In the genomic region with DNA sequence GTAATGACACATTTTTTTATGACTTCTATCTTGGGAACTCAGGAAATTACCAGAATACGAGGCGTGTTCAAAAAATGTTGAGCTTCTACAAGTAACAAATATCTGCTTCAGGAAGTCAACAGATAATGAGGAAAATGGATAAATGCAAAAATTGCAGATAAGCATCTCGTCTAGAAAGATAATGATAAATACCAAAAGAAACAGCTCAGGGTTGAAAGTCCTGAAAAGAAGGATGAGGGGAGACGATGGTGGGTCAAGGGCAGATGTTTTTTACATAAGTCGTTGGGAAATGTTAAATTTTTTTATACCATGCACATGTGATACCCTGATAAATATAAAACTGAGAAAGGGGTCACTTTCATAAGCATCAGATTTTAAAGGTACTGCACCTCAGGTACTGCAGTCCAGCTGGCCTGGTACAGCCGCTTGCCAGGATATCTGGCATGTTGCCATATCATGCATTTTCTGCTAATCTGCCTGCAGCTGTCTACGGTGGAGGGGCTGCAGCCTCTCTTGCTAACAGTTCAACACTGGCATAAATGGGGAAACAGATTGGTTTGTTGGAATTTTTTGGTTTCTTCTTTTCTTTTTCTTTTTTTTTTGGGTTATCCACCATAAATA, we compare ENCODE assay signal across 16 cellular contexts.
A peak's percentile ranks its signal among the peaks of the same experiment; 100 is the strongest.
DNase-seq lines count a peak whose midpoint lies in the region; ATAC-seq and TF ChIP-seq lines count a peak whose summit lies in the region.
"Had no signal": no experiment of that assay in that cellular context is flagged by ENCODE, and none has a peak within 500 bp of the region (broad histone marks: within the 10 kb centered on the region; RNA-seq: fewer than 3 reads in every experiment).

No MANE protein-coding gene starts in this region.

- H3K36me3 Mint-ChIP-seq in CD8-positive, alpha-beta T cell, result no peaks in the 10 kb centered on the region
- H3K36me3 Mint-ChIP-seq in activated T-cell treated with anti-CD3 and anti-CD28 coated beads, Interleukin-2, amount 50 U/mL, for 24 hours (ENCODE audit: low read depth), result no peaks in the 10 kb centered on the region

- H3K9me3 ChIP-seq in BE2C, result peaks cover 6% of the 10 kb centered on the region; the same call in 1 of the 2 replicates
- H3K9me3 ChIP-seq in CD8-positive, alpha-beta T cell (ENCODE audit: low read length), result no peaks in the 10 kb centered on the region
- H3K9me3 ChIP-seq: MG63, neutrophil, suprapubic skin had no signal

- POLR2A ChIA-PET in CD8-positive, alpha-beta T cell (lab: Charles Lee), result no interaction called here

- H3K27ac ChIP-seq in CD8-positive, alpha-beta T cell (ENCODE audit: low read depth, low read length), result no peak overlapping the region
- H3K27ac ChIP-seq: hepatocyte, neutrophil, suprapubic skin had no signal

- no peak overlapping the region for H3K4me3 Mint-ChIP-seq in CD8-positive, alpha-beta T cell
- H3K4me3 Mint-ChIP-seq in activated T-cell treated with anti-CD3 and anti-CD28 coated beads, Interleukin-2, amount 50 U/mL, for 24 hours, result no peak overlapping the region
- H3K4me3 Mint-ChIP-seq: activated naive CD8-positive, alpha-beta T cell; CD4-positive, alpha-beta T cell; T-helper 2 cell treated with Interferon-gamma antibody and Interleukin-4, amounts not matched to agents 5 μg/mL and 100 μg/mL, for 36 hours had no signal

- no peak; the same call in 2 of the 3 replicates for ATAC-seq in SK-N-SH treated with all-trans-retinoic acid at 6 μM for 48 hours
- ATAC-seq in CD8-positive, alpha-beta T cell, result no peak
- ATAC-seq in GM21360 (IDR thresholded peaks at IDR 0.05; ENCODE audit: unreplicated experiment), result no peak

- H3K27me3 Mint-ChIP-seq in CD8-positive, alpha-beta T cell (ENCODE audit: low read depth), result peaks cover 2% of the 10 kb centered on the region
- peaks cover 8% of the 10 kb centered on the region for H3K27me3 Mint-ChIP-seq in activated T-cell treated with anti-CD3 and anti-CD28 coated beads, Interleukin-2, amount 50 U/mL, for 24 hours
- H3K27me3 Mint-ChIP-seq: activated naive CD8-positive, alpha-beta T cell; CD4-positive, alpha-beta T cell had no signal

- peaks cover 17% of the 10 kb centered on the region for H3K4me1 ChIP-seq in BE2C
- no peaks in the 10 kb centered on the region for H3K4me1 ChIP-seq in CD8-positive, alpha-beta T cell (ENCODE audit: insufficient read depth, low read length)
- H3K4me1 ChIP-seq: suprapubic skin had no signal

- intact Hi-C loops in CD8-positive, alpha-beta T cell (cut with DNase I, micrococcal nuclease), result no loop called here

- no peak for TF ChIP-seq CTCF in BE2C (IDR thresholded peaks at IDR 0.05; ENCODE audit: low read depth, low read length)
- no peak for TF ChIP-seq CTCF in CD8-positive, alpha-beta T cell (IDR thresholded peaks at IDR 0.05)

- no peaks in the 10 kb centered on the region for H3K36me3 ChIP-seq in BE2C
- H3K36me3 ChIP-seq in CD8-positive, alpha-beta T cell (ENCODE audit: insufficient read depth, low read length), result no peaks in the 10 kb centered on the region
- H3K36me3 ChIP-seq: MG63, neutrophil, suprapubic skin had no signal

- peak overlapping the region; percentile 34 for H3K4me3 ChIP-seq in BE2C (ENCODE audit: low read depth, low read length)
- H3K4me3 ChIP-seq in CD8-positive, alpha-beta T cell (ENCODE audit: low read depth, low read length), result no peak overlapping the region
- H3K4me3 ChIP-seq: hepatocyte, MG63, suprapubic skin had no signal

- no peak overlapping the region for H3K27ac Mint-ChIP-seq in CD8-positive, alpha-beta T cell
- no peak overlapping the region for H3K27ac Mint-ChIP-seq in activated T-cell treated with anti-CD3 and anti-CD28 coated beads, Interleukin-2, amount 50 U/mL, for 24 hours
- H3K27ac Mint-ChIP-seq: activated naive CD8-positive, alpha-beta T cell; CD4-positive, alpha-beta T cell; T-helper 2 cell treated with Interferon-gamma antibody and Interleukin-4, amounts not matched to agents 5 μg/mL and 100 μg/mL, for 36 hours had no signal

- no peaks in the 10 kb centered on the region for H3K4me1 Mint-ChIP-seq in CD8-positive, alpha-beta T cell (ENCODE audit: low read depth)
- H3K4me1 Mint-ChIP-seq in activated T-cell treated with anti-CD3 and anti-CD28 coated beads, Interleukin-2, amount 50 U/mL, for 24 hours (ENCODE audit: low read depth), result no peaks in the 10 kb centered on the region

- H3K9me3 Mint-ChIP-seq in CD8-positive, alpha-beta T cell, result no peaks in the 10 kb centered on the region
- H3K9me3 Mint-ChIP-seq in activated T-cell treated with anti-CD3 and anti-CD28 coated beads, Interleukin-2, amount 50 U/mL, for 24 hours, result no peaks in the 10 kb centered on the region
- H3K9me3 Mint-ChIP-seq: CD4-positive, alpha-beta T cell had no signal

- H3K27me3 ChIP-seq in BE2C, result no peaks in the 10 kb centered on the region
- H3K27me3 ChIP-seq in CD8-positive, alpha-beta T cell (ENCODE audit: insufficient read depth, low read length), result no peaks in the 10 kb centered on the region
- H3K27me3 ChIP-seq: hepatocyte, MG63, neutrophil, suprapubic skin had no signal

- DNase-seq in BE2C, result peak; percentile 83
- DNase-seq in NCI-H1092 (lab: John Stamatoyannopoulos, UW), result peak; percentile 48
- peak; percentile 76 for DNase-seq in NCI-H345 (lab: John Stamatoyannopoulos, UW)
- no peak for DNase-seq in CD8-positive, alpha-beta T cell
- DNase-seq in activated T-cell treated with anti-CD3 and anti-CD28 coated beads, Interleukin-2, amount 50 U/mL, for 24 hours, result no peak
- DNase-seq in stimulated activated naive CD4-positive, alpha-beta T cell treated with Interleukin-2 at 50 U/mL for 16 hours (lab: John Stamatoyannopoulos, UW), result no peak
- DNase-seq: CD4-positive, alpha-beta T cell; IMR-90; MG63 had no signal

- CTCF ChIA-PET in CD8-positive, alpha-beta T cell (lab: Charles Lee), result no interaction called here

TF ChIP-seq in SK-N-SH treated with all-trans-retinoic acid at 6 μM for 48 hours, 23 proteins besides CTCF, POLR2A, EP300 and RAD21:
- TF ChIP-seq PPARA (CRISPR knock-in tag; IDR thresholded peaks at IDR 0.05; ENCODE audit: borderline replicate concordance) (no peak), ZNF565 (CRISPR knock-in tag; conservative IDR thresholded peaks at IDR 0.05; ENCODE audit: low read depth) (no peak), TCF4 (CRISPR knock-in tag; IDR thresholded peaks at IDR 0.05; ENCODE audit: borderline replicate concordance) (peak; percentile 68; the same call in 1 of the 2 replicates), ESRRG (CRISPR knock-in tag; IDR thresholded peaks at IDR 0.05) (no peak), ZFP30 (CRISPR knock-in tag; IDR thresholded peaks at IDR 0.05) (no peak), RARB (CRISPR knock-in tag; IDR thresholded peaks at IDR 0.05) (no peak)
- TF ChIP-seq, protein P1, sequence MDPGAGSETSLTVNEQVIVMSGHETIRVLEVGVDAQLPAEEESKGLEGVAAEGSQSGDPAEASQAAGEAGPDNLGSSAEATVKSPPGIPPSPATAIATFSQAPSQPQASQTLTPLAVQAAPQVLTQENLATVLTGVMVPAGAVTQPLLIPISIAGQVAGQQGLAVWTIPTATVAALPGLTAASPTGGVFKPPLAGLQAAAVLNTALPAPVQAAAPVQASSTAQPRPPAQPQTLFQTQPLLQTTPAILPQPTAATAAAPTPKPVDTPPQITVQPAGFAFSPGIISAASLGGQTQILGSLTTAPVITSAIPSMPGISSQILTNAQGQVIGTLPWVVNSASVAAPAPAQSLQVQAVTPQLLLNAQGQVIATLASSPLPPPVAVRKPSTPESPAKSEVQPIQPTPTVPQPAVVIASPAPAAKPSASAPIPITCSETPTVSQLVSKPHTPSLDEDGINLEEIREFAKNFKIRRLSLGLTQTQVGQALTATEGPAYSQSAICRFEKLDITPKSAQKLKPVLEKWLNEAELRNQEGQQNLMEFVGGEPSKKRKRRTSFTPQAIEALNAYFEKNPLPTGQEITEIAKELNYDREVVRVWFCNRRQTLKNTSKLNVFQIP (CRISPR knock-in tag; IDR thresholded peaks at IDR 0.05; ENCODE audit: borderline replicate concordance, low read depth), result no peak
- TF ChIP-seq, protein P2, sequence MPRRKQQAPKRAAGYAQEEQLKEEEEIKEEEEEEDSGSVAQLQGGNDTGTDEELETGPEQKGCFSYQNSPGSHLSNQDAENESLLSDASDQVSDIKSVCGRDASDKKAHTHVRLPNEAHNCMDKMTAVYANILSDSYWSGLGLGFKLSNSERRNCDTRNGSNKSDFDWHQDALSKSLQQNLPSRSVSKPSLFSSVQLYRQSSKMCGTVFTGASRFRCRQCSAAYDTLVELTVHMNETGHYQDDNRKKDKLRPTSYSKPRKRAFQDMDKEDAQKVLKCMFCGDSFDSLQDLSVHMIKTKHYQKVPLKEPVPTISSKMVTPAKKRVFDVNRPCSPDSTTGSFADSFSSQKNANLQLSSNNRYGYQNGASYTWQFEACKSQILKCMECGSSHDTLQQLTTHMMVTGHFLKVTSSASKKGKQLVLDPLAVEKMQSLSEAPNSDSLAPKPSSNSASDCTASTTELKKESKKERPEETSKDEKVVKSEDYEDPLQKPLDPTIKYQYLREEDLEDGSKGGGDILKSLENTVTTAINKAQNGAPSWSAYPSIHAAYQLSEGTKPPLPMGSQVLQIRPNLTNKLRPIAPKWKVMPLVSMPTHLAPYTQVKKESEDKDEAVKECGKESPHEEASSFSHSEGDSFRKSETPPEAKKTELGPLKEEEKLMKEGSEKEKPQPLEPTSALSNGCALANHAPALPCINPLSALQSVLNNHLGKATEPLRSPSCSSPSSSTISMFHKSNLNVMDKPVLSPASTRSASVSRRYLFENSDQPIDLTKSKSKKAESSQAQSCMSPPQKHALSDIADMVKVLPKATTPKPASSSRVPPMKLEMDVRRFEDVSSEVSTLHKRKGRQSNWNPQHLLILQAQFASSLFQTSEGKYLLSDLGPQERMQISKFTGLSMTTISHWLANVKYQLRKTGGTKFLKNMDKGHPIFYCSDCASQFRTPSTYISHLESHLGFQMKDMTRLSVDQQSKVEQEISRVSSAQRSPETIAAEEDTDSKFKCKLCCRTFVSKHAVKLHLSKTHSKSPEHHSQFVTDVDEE (CRISPR knock-in tag; IDR thresholded peaks at IDR 0.05), result no peak

Comparison
In these comparisons a context has a peak if more than half of its experiments do, and no peak if none do; other contexts are left out.
1. DNase-seq: peak in BE2C (single experiment), NCI-H1092 (single experiment) and NCI-H345 (single experiment); none in CD8-positive, alpha-beta T cell (0 of 7), activated T-cell treated with anti-CD3 and anti-CD28 coated beads, Interleukin-2, amount 50 U/mL, for 24 hours (single experiment) and stimulated activated naive CD4-positive, alpha-beta T cell treated with Interleukin-2 at 50 U/mL for 16 hours (single experiment).